ENCODE assay signal across 8 cellular contexts in the genomic region with DNA sequence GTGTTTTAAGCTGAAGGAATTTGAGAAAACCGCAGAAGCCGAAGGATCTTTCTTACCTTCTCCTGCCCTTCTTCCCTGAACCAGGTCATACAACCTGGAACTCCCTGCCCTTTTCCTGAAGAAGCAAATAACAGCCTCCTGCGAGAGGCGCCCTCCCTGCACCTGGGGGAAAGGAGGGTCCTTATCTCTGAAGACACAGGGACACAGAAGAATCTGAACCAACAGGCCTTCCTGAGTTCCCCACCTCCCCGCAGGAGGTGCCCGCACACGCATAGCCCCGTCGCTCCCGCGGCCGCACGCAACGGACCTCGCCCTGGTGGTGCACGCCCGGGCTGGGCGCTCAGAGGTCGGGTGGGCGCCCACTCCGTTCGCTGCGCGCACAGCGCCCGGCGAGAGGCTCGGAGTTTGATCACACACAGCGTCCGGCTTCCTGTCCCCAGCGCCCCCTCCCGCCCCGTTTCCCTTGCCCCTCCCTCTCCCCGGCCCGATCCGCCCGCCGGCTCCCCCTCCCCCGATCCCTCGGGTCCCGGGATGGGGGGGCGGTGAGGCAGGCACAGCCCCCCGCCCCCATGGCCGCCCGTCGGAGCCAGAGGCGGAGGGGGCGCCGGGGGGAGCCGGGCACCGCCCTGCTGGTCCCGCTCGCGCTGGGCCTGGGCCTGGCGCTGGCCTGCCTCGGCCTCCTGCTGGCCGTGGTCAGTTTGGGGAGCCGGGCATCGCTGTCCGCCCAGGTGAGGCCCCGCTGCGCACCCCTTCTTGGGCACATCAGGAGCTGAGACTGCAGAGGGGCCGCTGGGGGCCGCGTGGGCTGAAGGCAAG. TPM values are rescaled to one million over a fixed set of nuclear protein-coding genes. Genes with fewer than 3 reads are reported as not detected.
DNase-seq lines count a peak whose midpoint lies in the region; ATAC-seq and TF ChIP-seq lines count a peak whose summit lies in the region.

A gene with protein sequence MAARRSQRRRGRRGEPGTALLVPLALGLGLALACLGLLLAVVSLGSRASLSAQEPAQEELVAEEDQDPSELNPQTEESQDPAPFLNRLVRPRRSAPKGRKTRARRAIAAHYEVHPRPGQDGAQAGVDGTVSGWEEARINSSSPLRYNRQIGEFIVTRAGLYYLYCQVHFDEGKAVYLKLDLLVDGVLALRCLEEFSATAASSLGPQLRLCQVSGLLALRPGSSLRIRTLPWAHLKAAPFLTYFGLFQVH (plus strand): TSS at position 474 of the 816 bp plus-strand sequence. CDS start 96 bp downstream, at position 570.

- WGBS in esophagus squamous epithelium, 2 donors = 0 to 2% methylated on average over 6 to 11 of the region's 65 CpGs

- DNase-seq in AG10803 (ENCODE audit: low read depth) (peak; percentile 28), activated T-cell treated with anti-CD3 and anti-CD28 coated beads for 48 hours (ENCODE audit: low read depth) (peak; percentile 48), esophagus squamous epithelium (lab: John Stamatoyannopoulos, UW) (no peak), SHP77 treated with DMSO at 0.1 percent for 48 hours (lab: John Stamatoyannopoulos, UW) (no peak), NCI-H128 (lab: John Stamatoyannopoulos, UW; ENCODE audit: unreplicated experiment) (no peak)

- intact Hi-C loops in esophagus squamous epithelium (cut with DNase I) = no loop called here

- ATAC-seq in HG02852 (IDR thresholded peaks at IDR 0.05; ENCODE audit: unreplicated experiment) = peak; percentile 45

- H3K9me3 ChIP-seq in esophagus squamous epithelium (no peaks in the 10 kb centered on the region), muscle layer of colon (ENCODE audit: low read length) (no peaks in the 10 kb centered on the region), subcutaneous abdominal adipose tissue (ENCODE audit: control insufficient read depth in 5 of 5, low read length in 5 of 5) (no peaks in the 10 kb centered on the region)

- TF ChIP-seq POLR2A in esophagus squamous epithelium (IDR thresholded peaks at IDR 0.05) = peak in 2 of 4 donors; percentile 30 to 38

- H3K4me3 ChIP-seq in AG10803 (ENCODE audit: low read length) (peak within 1 kb of the TSS; percentile 74), esophagus squamous epithelium (peak within 1 kb of the TSS; percentile 57 to 88 (median 66)), muscle layer of colon (ENCODE audit: low read depth in 1 of 2, low read length in 2 of 2) (peak within 1 kb of the TSS; percentile 43 to 87), subcutaneous abdominal adipose tissue (ENCODE audit: low read depth in 1 of 5, low read length in 5 of 5) (peak within 1 kb of the TSS; percentile 80 to 92 (median 89))

- H3K9ac ChIP-seq in muscle layer of colon (ENCODE audit: low read length) (peak within 1 kb of the TSS; percentile 83), subcutaneous abdominal adipose tissue (ENCODE audit: low read length in 5 of 5) (peak within 1 kb of the TSS; percentile 56 to 89 (median 67))

- H3K36me3 ChIP-seq in esophagus squamous epithelium = peaks cover 0 to 12% (median 0%) of the 10 kb centered on the region in 3 donors
- peaks cover 17% of the 10 kb centered on the region for H3K36me3 ChIP-seq in muscle layer of colon (ENCODE audit: insufficient read depth, low read length)
- H3K36me3 ChIP-seq in subcutaneous abdominal adipose tissue (ENCODE audit: control insufficient read depth in 5 of 5, insufficient read depth in 5 of 5, low read length in 5 of 5) = peaks cover 0 to 20% (median 11%) of the 10 kb centered on the region in 5 donors

- peaks cover 15 to 34% (median 17%) of the 10 kb centered on the region in 3 donors for H3K4me1 ChIP-seq in esophagus squamous epithelium
- peaks cover 9% of the 10 kb centered on the region for H3K4me1 ChIP-seq in muscle layer of colon (ENCODE audit: insufficient read depth, low read length)
- H3K4me1 ChIP-seq in subcutaneous abdominal adipose tissue (ENCODE audit: control insufficient read depth in 5 of 5, insufficient read depth in 5 of 5, low read length in 5 of 5) = peaks cover 6 to 32% (median 23%) of the 10 kb centered on the region in 5 donors

- H3K27ac ChIP-seq in esophagus squamous epithelium (peak within 1 kb of the TSS; percentile 80 to 97 (median 89)), muscle layer of colon (ENCODE audit: low read depth, low read length) (peak within 1 kb of the TSS; percentile 97), subcutaneous abdominal adipose tissue (ENCODE audit: low read depth, low read length) (peak within 1 kb of the TSS; percentile 62)

- no peaks in the 10 kb centered on the region for H3K27me3 ChIP-seq in esophagus squamous epithelium
- H3K27me3 ChIP-seq in muscle layer of colon (ENCODE audit: control insufficient read depth in 1 of 2, insufficient read depth in 2 of 2, low read length in 2 of 2) = no peaks in the 10 kb centered on the region
- no peaks in the 10 kb centered on the region for H3K27me3 ChIP-seq in subcutaneous abdominal adipose tissue (ENCODE audit: control insufficient read depth in 5 of 5, insufficient read depth in 4 of 5, low read length in 5 of 5)

- TF ChIP-seq CTCF in AG10803 (conservative IDR thresholded peaks at IDR 0.05; ENCODE audit: low read length) (no peak; the same call in 1 of the 2 replicates), esophagus squamous epithelium (IDR thresholded peaks at IDR 0.05) (peak in 1 of 6 experiments; percentile 27)

RNA-seq across cellular contexts. Expression of the gene that starts here (rescaled TPM):
- total RNA-seq in esophagus squamous epithelium = 10 to 100 TPM in 1 of 4 donors, 1 to 10 TPM in 3; 3.5 to 41.6 (median 6.5) TPM

Comparison
In these comparisons a context has a peak if more than half of its experiments do, and no peak if none do; other contexts are left out.
1. DNase-seq: peak in AG10803 (single experiment) and activated T-cell treated with anti-CD3 and anti-CD28 coated beads for 48 hours (single experiment); none in esophagus squamous epithelium (single experiment), SHP77 treated with DMSO at 0.1 percent for 48 hours (single experiment) and NCI-H128 (single experiment).
2. Peak in every context shown above with its lines, with median percentiles within 50 percentile points of each other: H3K4me3 ChIP-seq and H3K27ac ChIP-seq.